In the genomic region with DNA sequence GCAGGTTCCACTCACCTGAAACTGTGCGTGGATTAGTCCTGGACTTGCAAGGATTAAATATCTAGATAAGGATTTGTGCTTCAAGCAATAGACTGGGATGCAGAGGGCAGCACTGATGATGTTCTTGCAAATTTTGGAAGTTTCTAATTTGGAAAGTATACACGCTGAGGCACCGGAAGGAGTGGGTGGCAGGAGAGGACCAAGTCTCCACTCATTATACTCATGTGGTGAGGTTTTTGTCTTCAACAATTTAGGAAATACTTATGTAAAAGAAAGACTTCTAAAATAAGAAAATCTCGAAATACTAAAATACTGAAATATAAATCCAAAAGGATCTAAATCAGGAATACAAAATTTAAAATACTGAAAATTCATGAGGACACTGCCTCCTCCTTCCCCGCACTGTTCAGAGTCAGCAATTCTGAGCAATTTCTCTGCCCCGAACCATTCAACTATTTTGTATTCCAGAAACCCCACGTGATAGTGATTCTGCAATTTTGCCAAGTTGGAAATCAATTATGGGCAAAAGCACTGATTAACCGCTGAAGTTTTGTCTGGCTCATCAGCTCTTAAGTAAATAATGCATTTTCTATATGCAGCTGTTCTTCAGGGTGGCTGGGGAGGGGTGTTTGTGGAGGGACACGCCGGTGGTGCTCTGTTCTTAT, we compare ENCODE assay signal across 29 cellular contexts.
"Had no signal": no experiment of that assay in that cellular context is flagged by ENCODE, and none has a peak within 500 bp of the region (broad histone marks: within the 10 kb centered on the region; RNA-seq: fewer than 3 reads in every experiment).

No MANE protein-coding gene starts in this region.

- FAIRE-seq: TTC549 had no signal

- ATAC-seq: activated CD8-positive, alpha-beta T cell treated with anti-CD3 and anti-CD28 coated beads, Interleukin-2, amount 10 ng/mL, durations not matched to agents 7 days and 5 days; Panc1 had no signal

- H3K27me3 ChIP-seq: ascending aorta, cardiac muscle cell, MG63, SJCRH30 had no signal

- DNase-seq: activated CD4-positive, alpha-beta T cell treated with anti-CD3 and anti-CD28 coated beads, Interleukin-2, amount 10 ng/mL, durations not matched to agents 24 days and 14 days; activated CD4-positive, alpha-beta T cell treated with anti-CD3 and anti-CD28 coated beads, Interleukin-2, amount 50 U/mL, for 4 hours; activated CD8-positive, alpha-beta T cell treated with anti-CD3 and anti-CD28 coated beads, Interleukin-2, amount 10 ng/mL, durations not matched to agents 7 days and 5 days; activated gamma-delta T cell; activated naive CD4-positive, alpha-beta T cell treated with Interleukin-2 at 50 U/mL for 16 hours; activated naive CD8-positive, alpha-beta T cell treated with anti-CD3 and anti-CD28 coated beads, Interleukin-2, amount 10 ng/mL, durations not matched to agents 7 days and 5 days; activated T-cell treated with anti-CD3 and anti-CD28 coated beads, Interleukin-2, amount 50 U/mL, for 24 hours; Kasumi-1; KG1; MG63; MV-4-11; NCI-H1092 treated with DMSO at 0.1 percent for 48 hours; NCI-H187 treated with DMSO at 0.1 percent for 48 hours; NCI-H2081; NCI-H226; NCI-H446 treated with DMSO at 0.1 percent for 48 hours; NCI-H524; SHP77; SJCRH30; SK-N-SH had no signal

- H3K27me3 Mint-ChIP-seq: activated naive CD4-positive, alpha-beta T cell treated with anti-CD3 and anti-CD28 coated beads, Interleukin-2, amount 50 U/mL, for 24 hours; central memory CD8-positive, alpha-beta T cell had no signal

- H3K4me3 Mint-ChIP-seq: activated CD4-positive, alpha-beta T cell treated with anti-CD3 and anti-CD28 coated beads, Interleukin-2, amount 10 ng/mL, durations not matched to agents 24 days and 14 days; activated CD8-positive, alpha-beta T cell treated with anti-CD3 and anti-CD28 coated beads, Interleukin-2, amount 10 ng/mL, durations not matched to agents 7 days and 5 days; activated naive CD4-positive, alpha-beta T cell treated with anti-CD3 and anti-CD28 coated beads, Interleukin-2, amount 50 U/mL, for 24 hours; activated naive CD8-positive, alpha-beta T cell treated with anti-CD3 and anti-CD28 coated beads, Interleukin-2, amount 10 ng/mL, durations not matched to agents 7 days and 5 days; activated T-cell treated with anti-CD3 and anti-CD28 coated beads, Interleukin-2, amount 50 U/mL, for 24 hours; central memory CD8-positive, alpha-beta T cell; T-helper 1 cell treated with Interleukin-12 subunit alpha and Interleukin-12 subunit beta and Interleukin-4 antibody, amounts not matched to agents 30 μg/mL and 1 μg/mL, for 36 hours; T-helper 2 cell treated with Interferon-gamma antibody and Interleukin-4, amounts not matched to agents 5 μg/mL and 100 μg/mL, for 36 hours had no signal

- H3K36me3 Mint-ChIP-seq: activated naive CD4-positive, alpha-beta T cell treated with anti-CD3 and anti-CD28 coated beads, Interleukin-2, amount 50 U/mL, for 24 hours; activated naive CD8-positive, alpha-beta T cell treated with anti-CD3 and anti-CD28 coated beads, Interleukin-2, amount 10 ng/mL, durations not matched to agents 7 days and 5 days had no signal

- H3K36me3 ChIP-seq: ascending aorta, cardiac muscle cell, MG63, SJCRH30 had no signal

- H3K9ac ChIP-seq: SK-N-SH had no signal

- H3K4me1 ChIP-seq: ascending aorta had no signal

- H3K9me3 ChIP-seq: ascending aorta, MG63, SJCRH30, SK-N-SH had no signal

- H3K4me3 ChIP-seq: ascending aorta, cardiac muscle cell, MG63, SJCRH30 had no signal

- H3K27ac Mint-ChIP-seq: activated CD4-positive, alpha-beta T cell treated with anti-CD3 and anti-CD28 coated beads, Interleukin-2, amount 10 ng/mL, durations not matched to agents 24 days and 14 days; activated CD8-positive, alpha-beta T cell treated with anti-CD3 and anti-CD28 coated beads, Interleukin-2, amount 10 ng/mL, durations not matched to agents 7 days and 5 days; activated naive CD4-positive, alpha-beta T cell treated with anti-CD3 and anti-CD28 coated beads, Interleukin-2, amount 50 U/mL, for 24 hours; activated naive CD8-positive, alpha-beta T cell treated with anti-CD3 and anti-CD28 coated beads, Interleukin-2, amount 10 ng/mL, durations not matched to agents 7 days and 5 days; activated T-cell treated with anti-CD3 and anti-CD28 coated beads, Interleukin-2, amount 50 U/mL, for 24 hours; activated T-helper 2 cell treated with anti-CD3 and anti-CD28 coated beads, Interferon-gamma antibody, Interleukin-2, Interleukin-4, amounts not matched to agents 10 μg/mL and 5 μg/mL and 100 μg/mL, durations not matched to agents 14 hours and 24 hours and 36 hours; T-helper 1 cell treated with Interleukin-12 subunit alpha and Interleukin-12 subunit beta and Interleukin-4 antibody, amounts not matched to agents 30 μg/mL and 1 μg/mL, for 36 hours; T-helper 2 cell treated with Interferon-gamma antibody and Interleukin-4, amounts not matched to agents 5 μg/mL and 100 μg/mL, for 36 hours had no signal

- H3K9me3 Mint-ChIP-seq: activated CD4-positive, alpha-beta T cell treated with anti-CD3 and anti-CD28 coated beads, Interleukin-2, amount 10 ng/mL, durations not matched to agents 24 days and 14 days; activated naive CD4-positive, alpha-beta T cell treated with anti-CD3 and anti-CD28 coated beads, Interleukin-2, amount 50 U/mL, for 24 hours; activated naive CD8-positive, alpha-beta T cell treated with anti-CD3 and anti-CD28 coated beads, Interleukin-2, amount 10 ng/mL, durations not matched to agents 7 days and 5 days; activated T-cell treated with anti-CD3 and anti-CD28 coated beads, Interleukin-2, amount 50 U/mL, for 24 hours; activated T-helper 2 cell treated with anti-CD3 and anti-CD28 coated beads, Interferon-gamma antibody, Interleukin-2, Interleukin-4, amounts not matched to agents 10 μg/mL and 5 μg/mL and 100 μg/mL, durations not matched to agents 14 hours and 24 hours and 36 hours; central memory CD8-positive, alpha-beta T cell; T-helper 1 cell treated with Interleukin-12 subunit alpha and Interleukin-12 subunit beta and Interleukin-4 antibody, amounts not matched to agents 30 μg/mL and 1 μg/mL, for 36 hours; T-helper 2 cell treated with Interferon-gamma antibody and Interleukin-4, amounts not matched to agents 5 μg/mL and 100 μg/mL, for 36 hours had no signal

- H3K27ac ChIP-seq: ascending aorta, cardiac muscle cell, SJCRH30 had no signal

- H3K4me1 Mint-ChIP-seq: central memory CD8-positive, alpha-beta T cell had no signal

- H3K4me2 ChIP-seq: SK-N-SH had no signal
